Comparison of ENCODE assay signal across 1 cellular context in the genomic region with DNA sequence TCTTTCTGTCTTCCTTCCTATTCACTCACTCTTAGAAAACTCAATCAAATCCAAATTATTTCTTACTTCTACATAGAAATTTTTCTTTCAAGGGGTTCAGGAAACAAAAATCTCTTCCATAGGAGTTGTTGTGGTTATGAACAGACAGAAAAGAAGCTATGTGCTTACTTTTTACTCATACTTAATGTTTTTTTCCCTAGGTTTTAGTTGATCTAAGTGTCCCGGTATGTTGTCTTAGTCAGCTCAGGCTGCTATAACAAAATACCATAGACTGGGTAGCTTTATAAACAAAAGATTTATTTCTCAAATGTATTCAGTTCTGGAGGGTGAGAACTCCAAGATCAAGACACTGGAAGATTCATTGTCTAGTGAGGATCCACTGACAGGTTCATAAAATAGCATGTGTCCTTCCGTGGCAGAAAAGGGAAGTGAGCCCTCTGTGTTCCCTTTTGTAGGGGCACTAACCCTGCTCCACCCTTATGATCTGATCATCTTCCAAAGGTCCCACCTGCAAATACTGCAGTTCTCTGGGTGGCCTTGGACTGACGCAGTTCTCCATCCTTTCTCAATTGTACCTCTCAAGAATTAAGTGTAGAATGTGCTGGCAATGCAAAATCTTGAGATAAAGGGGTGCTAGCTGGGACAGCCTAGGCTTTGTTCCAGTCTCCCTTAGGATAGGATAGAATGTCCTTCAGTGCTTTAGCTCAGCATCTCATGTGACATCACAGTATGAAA.
TF ChIP-seq lines count a peak whose summit lies in the region.

No MANE protein-coding gene starts in this region.

TF ChIP-seq in HepG2, 621 proteins besides CTCF, POLR2A, EP300 and RAD21:
- TF ChIP-seq ZNF12 (CRISPR knock-in tag; IDR thresholded peaks at IDR 0.05) (peak; percentile 59; the same call in 1 of the 2 replicates), MAFK (conservative IDR thresholded peaks at IDR 0.05 in 1 of 2, IDR thresholded peaks at IDR 0.05 in 1 of 2; ENCODE audit: low read length in 2 of 2) (peak; percentile 53 to 66)
- TF ChIP-seq, protein P1, sequence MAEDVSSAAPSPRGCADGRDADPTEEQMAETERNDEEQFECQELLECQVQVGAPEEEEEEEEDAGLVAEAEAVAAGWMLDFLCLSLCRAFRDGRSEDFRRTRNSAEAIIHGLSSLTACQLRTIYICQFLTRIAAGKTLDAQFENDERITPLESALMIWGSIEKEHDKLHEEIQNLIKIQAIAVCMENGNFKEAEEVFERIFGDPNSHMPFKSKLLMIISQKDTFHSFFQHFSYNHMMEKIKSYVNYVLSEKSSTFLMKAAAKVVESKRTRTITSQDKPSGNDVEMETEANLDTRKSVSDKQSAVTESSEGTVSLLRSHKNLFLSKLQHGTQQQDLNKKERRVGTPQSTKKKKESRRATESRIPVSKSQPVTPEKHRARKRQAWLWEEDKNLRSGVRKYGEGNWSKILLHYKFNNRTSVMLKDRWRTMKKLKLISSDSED (CRISPR knock-in tag; IDR thresholded peaks at IDR 0.05): no peak
